ENCODE assay signal across 8 cellular contexts in the genomic region with DNA sequence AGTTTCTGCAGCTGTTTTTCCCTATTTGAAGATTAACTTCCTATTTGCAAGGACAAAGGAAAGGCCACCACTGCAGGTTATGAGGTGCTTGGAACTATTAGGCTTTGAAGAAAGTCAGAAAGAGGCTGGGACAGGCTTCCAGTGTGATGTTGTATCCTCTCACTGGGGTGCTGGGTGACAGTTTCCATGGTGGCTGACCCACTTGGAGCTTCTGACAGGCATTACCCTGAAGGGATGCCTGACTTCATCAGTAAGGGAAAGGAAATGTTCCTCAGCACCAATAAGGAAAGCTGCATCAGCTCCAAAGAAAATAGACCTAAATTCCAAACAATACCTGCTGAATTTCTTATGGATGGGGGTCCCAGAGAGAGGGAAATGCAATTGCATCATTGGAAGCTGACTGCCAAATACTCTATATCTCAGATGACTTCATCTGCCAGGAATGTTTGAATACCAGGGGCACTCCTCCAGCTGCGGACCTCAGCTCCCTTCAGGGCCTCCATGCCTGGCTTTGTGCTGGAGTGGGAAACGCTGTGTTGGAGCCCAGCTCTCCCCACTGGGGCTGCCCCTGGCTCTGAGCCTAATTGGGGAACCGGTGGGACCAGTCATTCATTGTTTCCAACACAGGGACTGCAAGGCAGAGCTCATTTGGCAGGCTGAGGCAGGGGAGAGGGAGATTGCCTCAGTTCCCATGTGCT.
DNase-seq lines count a peak whose midpoint lies in the region; FAIRE-seq and TF ChIP-seq lines count a peak whose summit lies in the region.

No MANE protein-coding gene starts in this region.

- in situ Hi-C loops in GM13977 (cut with MboI; ENCODE audit: low pct_unique_long_range_greater_than_20kb, low sequenced_read_pairs, unreplicated experiment): no loop called here

- TF ChIP-seq CTCF in GM13977 (IDR thresholded peaks at IDR 0.05; ENCODE audit: extremely low read depth, insufficient read depth, missing control alignments): no peak

- intact Hi-C loops in posterior cingulate gyrus (cut with DNase I): no loop called here

- FAIRE-seq in RCC 7860 (lab: Jason Lieb, UNC): peak; percentile 62

- DNase-seq in DMS53 treated with DMSO at 0.1 percent for 48 hours (lab: John Stamatoyannopoulos, UW; ENCODE audit: unreplicated experiment) (peak; percentile 8), RCC 7860 (ENCODE audit: low spot score) (peak; percentile 82), glomerular endothelial cell (ENCODE audit: extremely low read depth, low read depth, low spot score) (peak; percentile 90), posterior cingulate gyrus (peak; percentile 31 to 92 (median 68)), GM13977 (ENCODE audit: low spot score) (no peak), NOMO-1 treated with dmso at 0.1 percent for 144 hours (lab: John Stamatoyannopoulos, UW; ENCODE audit: unreplicated experiment) (no peak), SIG-M5 treated with dmso at 0.1 percent for 504 hours (lab: John Stamatoyannopoulos, UW; ENCODE audit: unreplicated experiment) (no peak)
- no peak for DNase-seq in stimulated activated CD4-positive, alpha-beta T cell treated with anti-CD3 and anti-CD28 coated beads, Interleukin-12 subunit alpha, Interleukin-12 subunit beta, amount 100 ng/mL, for 4 hours

Comparison
In these comparisons a context has a peak if more than half of its experiments do, and no peak if none do; other contexts are left out.
1. DNase-seq: peak in DMS53 treated with DMSO at 0.1 percent for 48 hours (single experiment), RCC 7860 (single experiment), glomerular endothelial cell (single experiment) and posterior cingulate gyrus (10 of 10); none in GM13977 (single experiment), NOMO-1 treated with dmso at 0.1 percent for 144 hours (single experiment), stimulated activated CD4-positive, alpha-beta T cell treated with anti-CD3 and anti-CD28 coated beads, Interleukin-12 subunit alpha, Interleukin-12 subunit beta, amount 100 ng/mL, for 4 hours (single experiment) and SIG-M5 treated with dmso at 0.1 percent for 504 hours (single experiment).